Comparison of ENCODE assay signal across 12 cellular contexts in the genomic region with DNA sequence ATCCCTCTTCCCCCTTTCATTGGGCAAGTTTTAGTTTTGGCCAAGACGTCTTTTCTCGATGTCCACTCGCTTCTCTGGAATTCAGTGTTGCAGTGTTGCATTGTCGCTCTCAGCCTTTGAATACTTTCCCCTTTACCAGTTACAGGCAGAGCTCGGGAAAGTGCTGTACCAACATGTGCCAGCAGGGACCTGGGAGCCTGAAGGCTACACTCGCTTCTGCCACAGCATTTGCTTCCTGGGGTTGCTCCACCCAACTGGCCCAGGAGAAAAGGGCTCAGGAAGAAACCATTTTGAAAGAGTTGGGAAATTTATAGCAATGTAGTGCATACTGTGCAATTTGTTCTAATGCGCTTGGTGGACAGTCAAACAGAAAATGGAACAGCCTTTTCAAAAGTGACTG.
A peak's percentile ranks its signal among the peaks of the same experiment; 100 is the strongest.
DNase-seq lines count a peak whose midpoint lies in the region; ATAC-seq and TF ChIP-seq lines count a peak whose summit lies in the region.
"Had no signal": no experiment of that assay in that cellular context is flagged by ENCODE, and none has a peak within 500 bp of the region (broad histone marks: within the 10 kb centered on the region; RNA-seq: fewer than 3 reads in every experiment).

No MANE protein-coding gene starts in this region.

- H3K4me3 ChIP-seq in endodermal cell (ENCODE audit: low read length) (no peak overlapping the region), esophagus muscularis mucosa (no peak overlapping the region)

- H3K27me3 Mint-ChIP-seq in endodermal cell (ENCODE audit: insufficient read depth) = no peaks in the 10 kb centered on the region

- TF ChIP-seq CTCF in GM12872 (IDR thresholded peaks at IDR 0.05; ENCODE audit: insufficient read depth, low read depth, low read length) = peak; percentile 43; the same call in 2 of the 3 replicates
- TF ChIP-seq CTCF in endodermal cell (conservative IDR thresholded peaks at IDR 0.05) = peak; percentile 74
- TF ChIP-seq CTCF in esophagus muscularis mucosa (IDR thresholded peaks at IDR 0.05) = no peak

- peaks cover 13% of the 10 kb centered on the region for H3K4me1 Mint-ChIP-seq in endodermal cell

- no peak for ATAC-seq in GM21390 (IDR thresholded peaks at IDR 0.05; ENCODE audit: unreplicated experiment)

- TF ChIP-seq POLR2A in esophagus muscularis mucosa (IDR thresholded peaks at IDR 0.05; ENCODE audit: low read depth) = no peak

- H3K9me3 ChIP-seq in endodermal cell (ENCODE audit: control insufficient read depth, low read length) (no peaks in the 10 kb centered on the region), esophagus muscularis mucosa (no peaks in the 10 kb centered on the region)

- H3K9me3 Mint-ChIP-seq in endodermal cell = no peaks in the 10 kb centered on the region
- H3K9me3 Mint-ChIP-seq: activated naive CD4-positive, alpha-beta T cell treated with anti-CD3 and anti-CD28 coated beads for 36 hours had no signal

- in situ Hi-C loops in ACHN (cut with HindIII; ENCODE audit: low pct_ligation_motif_present, low pct_unique_long_range_greater_than_20kb, low sequenced_read_pairs) = no loop called here

- H3K36me3 Mint-ChIP-seq in endodermal cell (ENCODE audit: low read depth) = no peaks in the 10 kb centered on the region

- H3K9ac ChIP-seq in endodermal cell (ENCODE audit: extremely low read depth, low read length, poor library complexity, severe bottlenecking) = no peak overlapping the region

- intact Hi-C loops in esophagus muscularis mucosa (cut with DNase I) = no loop called here

- no peaks in the 10 kb centered on the region for H3K36me3 ChIP-seq in endodermal cell (ENCODE audit: control insufficient read depth, insufficient read depth, low read length)
- no peaks in the 10 kb centered on the region for H3K36me3 ChIP-seq in esophagus muscularis mucosa

- 66 to 100% methylated on average over 1 to 7 of the region's 7 CpGs for WGBS in endodermal cell (ENCODE audit: insufficient coverage in 1 of 2, insufficient read length in 1 of 2), 2 experiments
- 67% methylated on average over 7 of the region's 7 CpGs for WGBS in esophagus muscularis mucosa

- H3K27me3 ChIP-seq in endodermal cell (ENCODE audit: control insufficient read depth, insufficient read depth, low read length, poor library complexity, severe bottlenecking) = no peaks in the 10 kb centered on the region
- peaks cover 0 to 6% (median 0%) of the 10 kb centered on the region in 4 donors for H3K27me3 ChIP-seq in esophagus muscularis mucosa

- DNase-seq in ACHN (peak; percentile 54), NCI-H446 treated with DMSO at 0.1 percent for 48 hours (lab: John Stamatoyannopoulos, UW) (peak; percentile 14), endodermal cell (peak; percentile 92), esophagus muscularis mucosa (ENCODE audit: extremely low spot score) (no peak)
- no peak for DNase-seq in activated effector memory CD4-positive, alpha-beta T cell treated with anti-CD3 and anti-CD28 coated beads, Interleukin-2, amount 50 U/mL, for 16 hours
- DNase-seq in activated CD4-positive, alpha-beta T cell treated with anti-CD3 and anti-CD28 coated beads, Interleukin-2, amount 50 U/mL, for 48 hours = no peak
- DNase-seq: activated CD4-positive, alpha-beta T cell treated with anti-CD3 and anti-CD28 coated beads for 1 hour; activated naive CD4-positive, alpha-beta T cell treated with anti-CD3 and anti-CD28 coated beads for 36 hours; DMS79; NCI-H774 had no signal

- no peak overlapping the region for H3K4me3 Mint-ChIP-seq in endodermal cell
- H3K4me3 Mint-ChIP-seq: activated naive CD4-positive, alpha-beta T cell treated with anti-CD3 and anti-CD28 coated beads for 36 hours had no signal

- TF ChIP-seq EP300 in esophagus muscularis mucosa (IDR thresholded peaks at IDR 0.05) = no peak

- H3K4me1 ChIP-seq in endodermal cell (ENCODE audit: control insufficient read depth, insufficient read depth, low read length) (no peaks in the 10 kb centered on the region), esophagus muscularis mucosa (no peaks in the 10 kb centered on the region)

- H3K27ac Mint-ChIP-seq in endodermal cell = no peak overlapping the region
- H3K27ac Mint-ChIP-seq: activated naive CD4-positive, alpha-beta T cell treated with anti-CD3 and anti-CD28 coated beads for 36 hours had no signal

- H3K27ac ChIP-seq in endodermal cell (ENCODE audit: low read depth, low read length) (no peak overlapping the region), esophagus muscularis mucosa (replicated peaks in 1 of 4) (no peak overlapping the region)

Comparison
In these comparisons a context has a peak if more than half of its experiments do, and no peak if none do; other contexts are left out.
1. DNase-seq: peak in ACHN (single experiment), NCI-H446 treated with DMSO at 0.1 percent for 48 hours (single experiment) and endodermal cell (single experiment); none in activated effector memory CD4-positive, alpha-beta T cell treated with anti-CD3 and anti-CD28 coated beads, Interleukin-2, amount 50 U/mL, for 16 hours (single experiment), esophagus muscularis mucosa (single experiment) and activated CD4-positive, alpha-beta T cell treated with anti-CD3 and anti-CD28 coated beads, Interleukin-2, amount 50 U/mL, for 48 hours (0 of 2).
2. CTCF ChIP-seq: peak in GM12872 (single experiment) and endodermal cell (single experiment); none in esophagus muscularis mucosa (0 of 3).